21 cellular contexts compared by ENCODE assay signal in genomic region chrX:10118530-10118929, GRCh38. TPM values are rescaled to one million over a fixed set of nuclear protein-coding genes. Genes with fewer than 3 reads are reported as not detected.
DNase-seq lines count a peak whose midpoint lies in the region; ATAC-seq, FAIRE-seq and TF ChIP-seq lines count a peak whose summit lies in the region.
"Had no signal": no experiment of that assay in that cellular context is flagged by ENCODE, and none has a peak within 500 bp of the region (broad histone marks: within the 10 kb centered on the region; RNA-seq: fewer than 3 reads in every experiment).

No MANE protein-coding gene starts in this region.

- H3K27ac ChIP-seq in tibial artery (peak overlapping the region; percentile 14 to 53), dorsolateral prefrontal cortex (peak overlapping the region in 28 of 59 donors; percentile 2 to 76 (median 44))
- H3K27ac ChIP-seq: upper lobe of right lung had no signal

- H3K4me1 ChIP-seq in tibial artery = peaks cover 0 to 24% (median 5%) of the 10 kb centered on the region in 4 donors

- peak overlapping the region; percentile 24 for H3K27ac Mint-ChIP-seq in T-helper 17 cell
- H3K27ac Mint-ChIP-seq in naive B cell = peak overlapping the region in 5 of 6 donors; percentile 68 to 91 (median 83)
- H3K27ac Mint-ChIP-seq: activated CD4-positive, alpha-beta T cell treated with anti-CD3 and anti-CD28 coated beads, Interleukin-2, amount 10 ng/mL, durations not matched to agents 24 days and 14 days; activated naive CD4-positive, alpha-beta T cell treated with anti-CD3 and anti-CD28 coated beads for 36 hours had no signal

- no peak for TF ChIP-seq CTCF in tibial artery (IDR thresholded peaks at IDR 0.05)
- TF ChIP-seq CTCF in dorsolateral prefrontal cortex (IDR thresholded peaks at IDR 0.05 in 54 of 56, conservative IDR thresholded peaks at IDR 0.05 in 2 of 56; ENCODE audit: low read depth in 1 of 56, partially characterized antibody in 56 of 56) = no peak

- no peak for TF ChIP-seq POLR2A in GM12892 (IDR thresholded peaks at IDR 0.05; ENCODE audit: low read depth, low read length)

- H3K4me3 Mint-ChIP-seq in T-helper 17 cell (no peak overlapping the region), naive B cell (peak overlapping the region in 5 of 8 donors; percentile 49 to 84 (median 77))
- H3K4me3 Mint-ChIP-seq: activated CD4-positive, alpha-beta T cell treated with anti-CD3 and anti-CD28 coated beads, Interleukin-2, amount 10 ng/mL, durations not matched to agents 24 days and 14 days; activated naive CD4-positive, alpha-beta T cell treated with anti-CD3 and anti-CD28 coated beads for 36 hours; activated T-cell treated with anti-CD3 and anti-CD28 coated beads, Interleukin-2, amount 50 U/mL, for 4 hours; CD8-positive, alpha-beta T cell had no signal

- H3K27me3 ChIP-seq in tibial artery (no peaks in the 10 kb centered on the region), dorsolateral prefrontal cortex (peaks cover 0 to 18% (median 0%) of the 10 kb centered on the region in 45 donors)
- H3K27me3 ChIP-seq: MG63, upper lobe of right lung had no signal

- H3K4me3 ChIP-seq in tibial artery (no peak overlapping the region), dorsolateral prefrontal cortex (no peak overlapping the region)
- H3K4me3 ChIP-seq: MG63, upper lobe of right lung had no signal

- H3K4me1 Mint-ChIP-seq in T-helper 17 cell (peaks cover 6% of the 10 kb centered on the region), naive B cell (peaks cover 40 to 81% (median 55%) of the 10 kb centered on the region in 3 donors)

- peaks cover 0 to 16% (median 0%) of the 10 kb centered on the region in 3 donors for H3K36me3 ChIP-seq in tibial artery
- H3K36me3 ChIP-seq: upper lobe of right lung had no signal

- H3K36me3 Mint-ChIP-seq in T-helper 17 cell (ENCODE audit: low read depth) (no peaks in the 10 kb centered on the region), naive B cell (peaks cover 15% of the 10 kb centered on the region in 2 donors)

- no peak for ATAC-seq in T-helper 17 cell
- no peak for ATAC-seq in naive B cell (ENCODE audit: low read depth in 2 of 2)

- FAIRE-seq in GM12892 (lab: Jason Lieb, UNC) = peak; percentile 82
- FAIRE-seq: HTR-8/SVneo had no signal

- H3K9me3 Mint-ChIP-seq in naive B cell = no peaks in the 10 kb centered on the region
- H3K9me3 Mint-ChIP-seq: activated CD4-positive, alpha-beta T cell treated with anti-CD3 and anti-CD28 coated beads, Interleukin-2, amount 10 ng/mL, durations not matched to agents 24 days and 14 days; activated naive CD4-positive, alpha-beta T cell treated with anti-CD3 and anti-CD28 coated beads for 36 hours; activated T-cell treated with anti-CD3 and anti-CD28 coated beads, Interleukin-2, amount 50 U/mL, for 4 hours; CD8-positive, alpha-beta T cell had no signal

- DNase-seq in GM12892 (ENCODE audit: insufficient read length) (no peak), T-helper 17 cell (no peak), naive B cell (no peak), tibial artery (no peak), NAMALWA (ENCODE audit: low spot score) (no peak), NCI-H2107 (lab: John Stamatoyannopoulos, UW) (no peak), dorsolateral prefrontal cortex (no peak)
- DNase-seq: activated CD4-positive, alpha-beta T cell treated with anti-CD3 and anti-CD28 coated beads, Interleukin-2, amount 10 ng/mL, durations not matched to agents 24 days and 14 days; activated naive CD4-positive, alpha-beta T cell treated with anti-CD3 and anti-CD28 coated beads for 36 hours; activated T-cell treated with anti-CD3 and anti-CD28 coated beads, Interleukin-2, amount 50 U/mL, for 4 hours; CD8-positive, alpha-beta T cell; effector CD8-positive, alpha-beta T cell; EL; head of caudate nucleus; KG1; MG63; NCI-H1417 treated with DMSO at 0.1 percent for 48 hours; NCI-H2081 treated with DMSO at 0.1 percent for 48 hours; SHP77; upper lobe of right lung had no signal

- intact Hi-C loops in tibial artery (cut with DNase I; ENCODE audit: low total_unique reads) (loop anchor here (2.0 to 5.0 kb wide), 2 partner anchors 106 to 124 kb away; no protein-coding TSS in a partner anchor), dorsolateral prefrontal cortex (cut with DNase I) (loop anchor here (2.0 to 5.0 kb wide), 2 partner anchors 124 to 236 kb away; no protein-coding TSS in a partner anchor)

- no peaks in the 10 kb centered on the region for H3K27me3 Mint-ChIP-seq in T-helper 17 cell
- H3K27me3 Mint-ChIP-seq in naive B cell = no peaks in the 10 kb centered on the region
- H3K27me3 Mint-ChIP-seq: activated CD4-positive, alpha-beta T cell treated with anti-CD3 and anti-CD28 coated beads, Interleukin-2, amount 10 ng/mL, durations not matched to agents 24 days and 14 days had no signal

- H3K9me3 ChIP-seq in T-helper 17 cell (ENCODE audit: control insufficient read depth, low read length, poor library complexity, severe bottlenecking) = no peaks in the 10 kb centered on the region
- H3K9me3 ChIP-seq in tibial artery = no peaks in the 10 kb centered on the region
- H3K9me3 ChIP-seq: upper lobe of right lung had no signal

RNA-seq across cellular contexts. Expression of gene CLCN4, which starts 38.2 kb away (rescaled TPM):
- 0.74 TPM for polyA plus RNA-seq in GM12892 (2012; ENCODE audit: missing spikeins)
- 1 to 10 TPM in 1 of 2 donors, under 1 TPM in 1; 0.37 to 3.3 TPM for total RNA-seq in T-helper 17 cell
- polyA plus RNA-seq in naive B cell (ENCODE audit: low read depth in 6 of 6) = 10 to 100 TPM; 10.1 to 46.1 (median 28.8) TPM
- 100 to 1,000 TPM in 11 of 120 experiments, 10 to 100 TPM in 109; 37.8 to 131 (median 77.3) TPM for total RNA-seq in dorsolateral prefrontal cortex
- total RNA-seq: activated CD4-positive, alpha-beta T cell treated with anti-CD3 and anti-CD28 coated beads, Interleukin-2, amount 10 ng/mL, durations not matched to agents 24 days and 14 days; activated naive CD4-positive, alpha-beta T cell treated with anti-CD3 and anti-CD28 coated beads for 36 hours had no signal

Comparison
In these comparisons a context has a peak if more than half of its experiments do, and no peak if none do; other contexts are left out.
1. RNA of gene CLCN4, which starts 38.2 kb away (total RNA-seq): 37.8 to 131 TPM in dorsolateral prefrontal cortex; 0.37 to 3.3 TPM in T-helper 17 cell; every median in the first group is over 4 times any median in the second.